In genomic region chr13:59392328-59392727, GRCh38 we compare ENCODE assay signal across 7 cellular contexts.
"Had no signal": no experiment of that assay in that cellular context is flagged by ENCODE, and none has a peak within 500 bp of the region (broad histone marks: within the 10 kb centered on the region; RNA-seq: fewer than 3 reads in every experiment).

No MANE protein-coding gene starts in this region.

- H3K9me3 ChIP-seq: right lobe of liver, testis had no signal

- H3K4me1 ChIP-seq: foreskin keratinocyte, right lobe of liver, testis had no signal

- H3K4me3 ChIP-seq: right lobe of liver, testis had no signal

- H3K27ac ChIP-seq: foreskin keratinocyte, right lobe of liver, testis had no signal

- H3K27me3 ChIP-seq: foreskin keratinocyte, right lobe of liver, testis had no signal

- H3K36me3 ChIP-seq: right lobe of liver had no signal

- DNase-seq: activated CD8-positive, alpha-beta memory T cell treated with anti-CD3 and anti-CD28 coated beads for 24 hours; activated naive CD8-positive, alpha-beta T cell treated with anti-CD3 and anti-CD28 coated beads, Interleukin-2, amount 10 ng/mL, durations not matched to agents 7 days and 5 days; cortex of kidney; kidney had no signal
